In genomic region chr12:104590002-104590401, GRCh38 we compare ENCODE assay signal across 28 cellular contexts.
A peak's percentile ranks its signal among the peaks of the same experiment; 100 is the strongest.
DNase-seq lines count a peak whose midpoint lies in the region; ATAC-seq, FAIRE-seq and TF ChIP-seq lines count a peak whose summit lies in the region.
"Had no signal": no experiment of that assay in that cellular context is flagged by ENCODE, and none has a peak within 500 bp of the region (broad histone marks: within the 10 kb centered on the region; RNA-seq: fewer than 3 reads in every experiment).

No MANE protein-coding gene starts in this region.

- H3K27me3 Mint-ChIP-seq in glutamatergic neuron (ENCODE audit: unreplicated experiment) (peaks cover 5% of the 10 kb centered on the region), WTC11 (ENCODE audit: low read depth) (no peaks in the 10 kb centered on the region)

- TF ChIP-seq POLR2A in A549 (IDR thresholded peaks at IDR 0.05; ENCODE audit: low read length): no peak
- TF ChIP-seq POLR2A in body of pancreas (IDR thresholded peaks at IDR 0.05): no peak

- H3K9me3 ChIP-seq in A549 (no peaks in the 10 kb centered on the region), body of pancreas (no peaks in the 10 kb centered on the region)
- H3K9me3 ChIP-seq: SK-N-SH had no signal

- no peak overlapping the region for H3K4me3 ChIP-seq in A549
- H3K4me3 ChIP-seq in body of pancreas: no peak overlapping the region
- H3K4me3 ChIP-seq: GM23248 had no signal

- no peaks in the 10 kb centered on the region for H3K27me3 ChIP-seq in body of pancreas
- H3K27me3 ChIP-seq: BE2C had no signal

- CTCF ChIA-PET in A549 (lab: Yijun Ruan, JAX) (interaction anchor here (0.7 to 1.7 kb wide), 2 partner anchors 20 to 209 kb away, joined by 3 to 5 read pairs; no protein-coding TSS in a partner anchor), RWPE1 (lab: Yijun Ruan, JAX) (no interaction called here), WTC11 (lab: Charles Lee) (no interaction called here)

- no peaks in the 10 kb centered on the region for H3K36me3 Mint-ChIP-seq in glutamatergic neuron (ENCODE audit: unreplicated experiment)
- no peaks in the 10 kb centered on the region for H3K36me3 Mint-ChIP-seq in WTC11

- no peak for FAIRE-seq in A549 (lab: Jason Lieb, UNC)
- FAIRE-seq: GM18507 had no signal

- H3K27ac ChIP-seq in A549: peak overlapping the region; percentile 80 to 88; a peak in 5 of 6 replicates
- H3K27ac ChIP-seq in RWPE1: peak overlapping the region; percentile 93
- no peak overlapping the region for H3K27ac ChIP-seq in body of pancreas
- H3K27ac ChIP-seq: GM23248 had no signal

- POLR2A ChIA-PET in A549 (lab: Yijun Ruan, JAX): no interaction called here
- POLR2A ChIA-PET in RWPE1 (lab: Yijun Ruan, JAX; ENCODE audit: low non-redundant PET): no interaction called here
- POLR2A ChIA-PET in WTC11 (lab: Charles Lee): no interaction called here

- 92% methylated on average over 7 of the region's 7 CpGs for WGBS in A549 (ENCODE audit: missing lambda C conversion rate)
- WGBS in body of pancreas, 2 donors: 79 to 82% methylated on average over 7 of the region's 7 CpGs

- intact Hi-C loops in body of pancreas (cut with DNase I): no loop called here

- no peak for TF ChIP-seq EP300 in A549 (IDR thresholded peaks at IDR 0.05)

- TF ChIP-seq CTCF in A549 (IDR thresholded peaks at IDR 0.05) (no peak), RWPE1 (conservative IDR thresholded peaks at IDR 0.05; ENCODE audit: low read depth) (no peak), glutamatergic neuron (IDR thresholded peaks at IDR 0.05; ENCODE audit: partially characterized antibody, unreplicated experiment) (no peak), body of pancreas (IDR thresholded peaks at IDR 0.05) (no peak), WTC11 (IDR thresholded peaks at IDR 0.05) (no peak)

- peaks cover 6% of the 10 kb centered on the region for H3K9me3 Mint-ChIP-seq in glutamatergic neuron (ENCODE audit: unreplicated experiment)
- no peaks in the 10 kb centered on the region for H3K9me3 Mint-ChIP-seq in WTC11

- ATAC-seq in A549 (no peak), body of pancreas (no peak), WTC11 (no peak), GM18517 (IDR thresholded peaks at IDR 0.05; ENCODE audit: unreplicated experiment) (no peak)
- ATAC-seq: Panc1 had no signal

- H3K4me1 Mint-ChIP-seq in glutamatergic neuron (ENCODE audit: low read depth, unreplicated experiment) (peaks cover 6% of the 10 kb centered on the region), WTC11 (peaks cover 19% of the 10 kb centered on the region)

- H3K4me1 ChIP-seq in A549 (peaks cover 59% of the 10 kb centered on the region), body of pancreas (no peaks in the 10 kb centered on the region)

- DNase-seq in A549 (ENCODE audit: low read depth in 1 of 2, low spot score in 1 of 2) (no peak), D341Med (ENCODE audit: low spot score) (peak; percentile 64), RWPE1 (ENCODE audit: low spot score) (no peak), glutamatergic neuron (no peak), body of pancreas (no peak), WTC11 (ENCODE audit: low spot score) (no peak), MV-4-11 (lab: John Stamatoyannopoulos, UW) (no peak)
- DNase-seq: BE2C, Calu3, DMS53, GM23248, H7, KG1, MM.1S, NCI-H1048, NCI-H1417, NCI-H1694, NCI-H2029 treated with DMSO at 0.1 percent for 48 hours, NCI-H226, NCI-H510A treated with DMSO at 0.1 percent for 48 hours, NCI-H774, SIG-M5, SK-N-SH, SW 1271 had no signal

- H3K4me3 Mint-ChIP-seq in glutamatergic neuron (ENCODE audit: unreplicated experiment): no peak overlapping the region
- no peak overlapping the region for H3K4me3 Mint-ChIP-seq in WTC11
- H3K4me3 Mint-ChIP-seq: CD14-positive monocyte had no signal

- H3K36me3 ChIP-seq in body of pancreas (replicated peaks in 1 of 2; ENCODE audit: insufficient read depth in 1 of 2, low read depth in 2 of 2): no peaks in the 10 kb centered on the region
- H3K36me3 ChIP-seq: BE2C had no signal

- peak overlapping the region; percentile 71 for H3K27ac Mint-ChIP-seq in glutamatergic neuron (ENCODE audit: unreplicated experiment)
- no peak overlapping the region for H3K27ac Mint-ChIP-seq in WTC11

- peak overlapping the region; percentile 86; the same call in 1 of the 3 replicates for H3K4me2 ChIP-seq in A549
- H3K4me2 ChIP-seq: SK-N-SH had no signal

- no peak for TF ChIP-seq RAD21 in A549 (conservative IDR thresholded peaks at IDR 0.05 in 1 of 2, IDR thresholded peaks at IDR 0.05 in 1 of 2)

TF ChIP-seq in A549, 52 proteins besides CTCF, POLR2A, EP300 and RAD21:
- TF ChIP-seq HOXA7 (CRISPR knock-in tag; IDR thresholded peaks at IDR 0.05): no peak
- TF ChIP-seq CBX8 (IDR thresholded peaks at IDR 0.05): no peak
TF ChIP-seq in A549: peak in this region for 0.

TF ChIP-seq in WTC11, 78 proteins besides CTCF, POLR2A, EP300 and RAD21 (continues in another document):
- TF ChIP-seq KAT7 (CRISPR knock-in tag; IDR thresholded peaks at IDR 0.05; ENCODE audit: borderline replicate concordance): no peak
- no peak for TF ChIP-seq SMAD3 (CRISPR knock-in tag; IDR thresholded peaks at IDR 0.05; ENCODE audit: borderline replicate concordance)
- TF ChIP-seq, protein P1, sequence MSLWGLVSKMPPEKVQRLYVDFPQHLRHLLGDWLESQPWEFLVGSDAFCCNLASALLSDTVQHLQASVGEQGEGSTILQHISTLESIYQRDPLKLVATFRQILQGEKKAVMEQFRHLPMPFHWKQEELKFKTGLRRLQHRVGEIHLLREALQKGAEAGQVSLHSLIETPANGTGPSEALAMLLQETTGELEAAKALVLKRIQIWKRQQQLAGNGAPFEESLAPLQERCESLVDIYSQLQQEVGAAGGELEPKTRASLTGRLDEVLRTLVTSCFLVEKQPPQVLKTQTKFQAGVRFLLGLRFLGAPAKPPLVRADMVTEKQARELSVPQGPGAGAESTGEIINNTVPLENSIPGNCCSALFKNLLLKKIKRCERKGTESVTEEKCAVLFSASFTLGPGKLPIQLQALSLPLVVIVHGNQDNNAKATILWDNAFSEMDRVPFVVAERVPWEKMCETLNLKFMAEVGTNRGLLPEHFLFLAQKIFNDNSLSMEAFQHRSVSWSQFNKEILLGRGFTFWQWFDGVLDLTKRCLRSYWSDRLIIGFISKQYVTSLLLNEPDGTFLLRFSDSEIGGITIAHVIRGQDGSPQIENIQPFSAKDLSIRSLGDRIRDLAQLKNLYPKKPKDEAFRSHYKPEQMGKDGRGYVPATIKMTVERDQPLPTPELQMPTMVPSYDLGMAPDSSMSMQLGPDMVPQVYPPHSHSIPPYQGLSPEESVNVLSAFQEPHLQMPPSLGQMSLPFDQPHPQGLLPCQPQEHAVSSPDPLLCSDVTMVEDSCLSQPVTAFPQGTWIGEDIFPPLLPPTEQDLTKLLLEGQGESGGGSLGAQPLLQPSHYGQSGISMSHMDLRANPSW (CRISPR knock-in tag; conservative IDR thresholded peaks at IDR 0.05; ENCODE audit: low read depth): no peak
- no peak for TF ChIP-seq CDX4 (CRISPR knock-in tag; IDR thresholded peaks at IDR 0.05; ENCODE audit: borderline replicate concordance)
- TF ChIP-seq, protein P2, sequence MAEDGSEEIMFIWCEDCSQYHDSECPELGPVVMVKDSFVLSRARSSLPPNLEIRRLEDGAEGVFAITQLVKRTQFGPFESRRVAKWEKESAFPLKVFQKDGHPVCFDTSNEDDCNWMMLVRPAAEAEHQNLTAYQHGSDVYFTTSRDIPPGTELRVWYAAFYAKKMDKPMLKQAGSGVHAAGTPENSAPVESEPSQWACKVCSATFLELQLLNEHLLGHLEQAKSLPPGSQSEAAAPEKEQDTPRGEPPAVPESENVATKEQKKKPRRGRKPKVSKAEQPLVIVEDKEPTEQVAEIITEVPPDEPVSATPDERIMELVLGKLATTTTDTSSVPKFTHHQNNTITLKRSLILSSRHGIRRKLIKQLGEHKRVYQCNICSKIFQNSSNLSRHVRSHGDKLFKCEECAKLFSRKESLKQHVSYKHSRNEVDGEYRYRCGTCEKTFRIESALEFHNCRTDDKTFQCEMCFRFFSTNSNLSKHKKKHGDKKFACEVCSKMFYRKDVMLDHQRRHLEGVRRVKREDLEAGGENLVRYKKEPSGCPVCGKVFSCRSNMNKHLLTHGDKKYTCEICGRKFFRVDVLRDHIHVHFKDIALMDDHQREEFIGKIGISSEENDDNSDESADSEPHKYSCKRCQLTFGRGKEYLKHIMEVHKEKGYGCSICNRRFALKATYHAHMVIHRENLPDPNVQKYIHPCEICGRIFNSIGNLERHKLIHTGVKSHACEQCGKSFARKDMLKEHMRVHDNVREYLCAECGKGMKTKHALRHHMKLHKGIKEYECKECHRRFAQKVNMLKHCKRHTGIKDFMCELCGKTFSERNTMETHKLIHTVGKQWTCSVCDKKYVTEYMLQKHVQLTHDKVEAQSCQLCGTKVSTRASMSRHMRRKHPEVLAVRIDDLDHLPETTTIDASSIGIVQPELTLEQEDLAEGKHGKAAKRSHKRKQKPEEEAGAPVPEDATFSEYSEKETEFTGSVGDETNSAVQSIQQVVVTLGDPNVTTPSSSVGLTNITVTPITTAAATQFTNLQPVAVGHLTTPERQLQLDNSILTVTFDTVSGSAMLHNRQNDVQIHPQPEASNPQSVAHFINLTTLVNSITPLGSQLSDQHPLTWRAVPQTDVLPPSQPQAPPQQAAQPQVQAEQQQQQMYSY (CRISPR knock-in tag; IDR thresholded peaks at IDR 0.05): no peak
- TF ChIP-seq CREB1 (CRISPR knock-in tag; IDR thresholded peaks at IDR 0.05): no peak
- TF ChIP-seq, protein P3, sequence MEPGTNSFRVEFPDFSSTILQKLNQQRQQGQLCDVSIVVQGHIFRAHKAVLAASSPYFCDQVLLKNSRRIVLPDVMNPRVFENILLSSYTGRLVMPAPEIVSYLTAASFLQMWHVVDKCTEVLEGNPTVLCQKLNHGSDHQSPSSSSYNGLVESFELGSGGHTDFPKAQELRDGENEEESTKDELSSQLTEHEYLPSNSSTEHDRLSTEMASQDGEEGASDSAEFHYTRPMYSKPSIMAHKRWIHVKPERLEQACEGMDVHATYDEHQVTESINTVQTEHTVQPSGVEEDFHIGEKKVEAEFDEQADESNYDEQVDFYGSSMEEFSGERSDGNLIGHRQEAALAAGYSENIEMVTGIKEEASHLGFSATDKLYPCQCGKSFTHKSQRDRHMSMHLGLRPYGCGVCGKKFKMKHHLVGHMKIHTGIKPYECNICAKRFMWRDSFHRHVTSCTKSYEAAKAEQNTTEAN (CRISPR knock-in tag; IDR thresholded peaks at IDR 0.05): no peak

Comparison
In these comparisons a context has a peak if more than half of its experiments do, and no peak if none do; other contexts are left out.
1. H3K27ac ChIP-seq: peak in A549 (2 of 2) and RWPE1 (single experiment); none in body of pancreas (0 of 4).